Comparison of ENCODE assay signal across 11 cellular contexts in genomic region chr7:39832519-39833085, GRCh38.
DNase-seq lines count a peak whose midpoint lies in the region; ATAC-seq and TF ChIP-seq lines count a peak whose summit lies in the region.
"Had no signal": no experiment of that assay in that cellular context is flagged by ENCODE, and none has a peak within 500 bp of the region (broad histone marks: within the 10 kb centered on the region; RNA-seq: fewer than 3 reads in every experiment).

No MANE protein-coding gene starts in this region.

- no peak for ATAC-seq in naive thymus-derived CD8-positive, alpha-beta T cell

- H3K4me1 ChIP-seq in BLaER1 = no peaks in the 10 kb centered on the region
- peaks cover 21% of the 10 kb centered on the region for H3K4me1 ChIP-seq in HUES64 (ENCODE audit: insufficient read depth, low read length)
- no peaks in the 10 kb centered on the region for H3K4me1 ChIP-seq in breast epithelium
- peaks cover 0 to 9% of the 10 kb centered on the region in 2 donors for H3K4me1 ChIP-seq in adrenal gland (replicated peaks in 1 of 2)

- peaks cover 40% of the 10 kb centered on the region for H3K4me1 Mint-ChIP-seq in nephron progenitor cell
- H3K4me1 Mint-ChIP-seq in naive thymus-derived CD8-positive, alpha-beta T cell = peaks cover 0 to 5% (median 1%) of the 10 kb centered on the region in 4 donors
- H3K4me1 Mint-ChIP-seq: activated CD4-positive, alpha-beta T cell treated with anti-CD3 and anti-CD28 coated beads for 36 hours had no signal

- H3K9ac ChIP-seq in BLaER1 = no peak overlapping the region
- no peak overlapping the region for H3K9ac ChIP-seq in HUES64 (ENCODE audit: low read depth, low read length)
- H3K9ac ChIP-seq: SK-N-SH had no signal

- H3K36me3 ChIP-seq in BLaER1 = no peaks in the 10 kb centered on the region
- no peaks in the 10 kb centered on the region for H3K36me3 ChIP-seq in HUES64 (ENCODE audit: insufficient read depth, low read length)
- H3K36me3 ChIP-seq in breast epithelium = no peaks in the 10 kb centered on the region
- no peaks in the 10 kb centered on the region for H3K36me3 ChIP-seq in adrenal gland (replicated peaks in 1 of 2)

- H3K4me3 ChIP-seq in BLaER1 = peak overlapping the region; percentile 66
- H3K4me3 ChIP-seq in HUES64 (ENCODE audit: low read length) = peak overlapping the region; percentile 67
- H3K4me3 ChIP-seq in breast epithelium = peak overlapping the region in 2 of 3 donors; percentile 37 to 53
- peak overlapping the region in 1 of 4 donors; percentile 66 for H3K4me3 ChIP-seq in adrenal gland

- DNase-seq in breast epithelium (ENCODE audit: low spot score in 2 of 2) (no peak), nephron progenitor cell (no peak), hypothalamus (lab: John Stamatoyannopoulos, UW) (no peak), NCI-H187 treated with DMSO at 0.1 percent for 48 hours (lab: John Stamatoyannopoulos, UW) (no peak), adrenal gland (no peak)
- no peak for DNase-seq in naive thymus-derived CD8-positive, alpha-beta T cell
- DNase-seq: stimulated activated naive CD4-positive, alpha-beta T cell treated with Interleukin-2 at 50 U/mL for 16 hours had no signal

- peak overlapping the region; percentile 75; the same call in 1 of the 2 replicates for H3K4me2 ChIP-seq in BLaER1

- no peak overlapping the region for H3K27ac Mint-ChIP-seq in nephron progenitor cell
- no peak overlapping the region for H3K27ac Mint-ChIP-seq in naive thymus-derived CD8-positive, alpha-beta T cell
- H3K27ac Mint-ChIP-seq: activated CD4-positive, alpha-beta T cell treated with anti-CD3 and anti-CD28 coated beads for 36 hours had no signal

- no CpG with 5 or more reads among the region's 3 CpGs for WGBS in HUES64
- 54 to 59% (median 58%) methylated on average over 3 of the region's 3 CpGs for WGBS in adrenal gland, 4 donors

- H3K27me3 Mint-ChIP-seq in nephron progenitor cell (ENCODE audit: low read depth, poor library complexity) = peaks cover 52% of the 10 kb centered on the region
- H3K27me3 Mint-ChIP-seq in naive thymus-derived CD8-positive, alpha-beta T cell = peaks cover 35 to 66% (median 59%) of the 10 kb centered on the region in 5 donors

- intact Hi-C loops in breast epithelium (cut with DNase I; ENCODE audit: low total_unique reads) (no loop called here), adrenal gland (cut with DNase I) (no loop called here)

- no peaks in the 10 kb centered on the region for H4K20me1 ChIP-seq in BLaER1

- TF ChIP-seq CTCF in breast epithelium (IDR thresholded peaks at IDR 0.05) (no peak), nephron progenitor cell (IDR thresholded peaks at IDR 0.05) (no peak), adrenal gland (IDR thresholded peaks at IDR 0.05) (no peak)

- peaks cover 22% of the 10 kb centered on the region for H3K27me3 ChIP-seq in BLaER1
- H3K27me3 ChIP-seq in HUES64 (ENCODE audit: insufficient read depth, low read length) = peaks cover 48% of the 10 kb centered on the region
- no peaks in the 10 kb centered on the region for H3K27me3 ChIP-seq in breast epithelium
- peaks cover 17% of the 10 kb centered on the region for H3K27me3 ChIP-seq in adrenal gland

- H3K9me3 ChIP-seq in BLaER1 = no peaks in the 10 kb centered on the region
- H3K9me3 ChIP-seq in HUES64 (ENCODE audit: insufficient read depth, low read depth, low read length) = no peaks in the 10 kb centered on the region
- no peaks in the 10 kb centered on the region for H3K9me3 ChIP-seq in breast epithelium
- peaks cover 0 to 6% (median 0%) of the 10 kb centered on the region in 3 donors for H3K9me3 ChIP-seq in adrenal gland (replicated peaks in 1 of 3)
- H3K9me3 ChIP-seq: SK-N-SH had no signal

- TF ChIP-seq POLR2A in breast epithelium (IDR thresholded peaks at IDR 0.05) (no peak), adrenal gland (IDR thresholded peaks at IDR 0.05) (no peak)

- no peak overlapping the region for H3K27ac ChIP-seq in BLaER1
- H3K27ac ChIP-seq in HUES64 (ENCODE audit: low read depth, low read length) = no peak overlapping the region
- no peak overlapping the region for H3K27ac ChIP-seq in breast epithelium
- no peak overlapping the region for H3K27ac ChIP-seq in adrenal gland

- no peaks in the 10 kb centered on the region for H3K36me3 Mint-ChIP-seq in nephron progenitor cell (ENCODE audit: low read depth)
- no peaks in the 10 kb centered on the region for H3K36me3 Mint-ChIP-seq in naive thymus-derived CD8-positive, alpha-beta T cell

- H3K4me3 Mint-ChIP-seq in nephron progenitor cell = peak overlapping the region; percentile 74
- H3K4me3 Mint-ChIP-seq in naive thymus-derived CD8-positive, alpha-beta T cell = peak overlapping the region in 3 of 10 donors; percentile 30 to 48 (median 43)

- H3K9me3 Mint-ChIP-seq in nephron progenitor cell = peaks cover 3% of the 10 kb centered on the region
- H3K9me3 Mint-ChIP-seq in naive thymus-derived CD8-positive, alpha-beta T cell = no peaks in the 10 kb centered on the region

- POLR2A ChIA-PET in naive thymus-derived CD8-positive, alpha-beta T cell (lab: Charles Lee) = no interaction called here
